17 cellular contexts compared by ENCODE assay signal in the genomic region with DNA sequence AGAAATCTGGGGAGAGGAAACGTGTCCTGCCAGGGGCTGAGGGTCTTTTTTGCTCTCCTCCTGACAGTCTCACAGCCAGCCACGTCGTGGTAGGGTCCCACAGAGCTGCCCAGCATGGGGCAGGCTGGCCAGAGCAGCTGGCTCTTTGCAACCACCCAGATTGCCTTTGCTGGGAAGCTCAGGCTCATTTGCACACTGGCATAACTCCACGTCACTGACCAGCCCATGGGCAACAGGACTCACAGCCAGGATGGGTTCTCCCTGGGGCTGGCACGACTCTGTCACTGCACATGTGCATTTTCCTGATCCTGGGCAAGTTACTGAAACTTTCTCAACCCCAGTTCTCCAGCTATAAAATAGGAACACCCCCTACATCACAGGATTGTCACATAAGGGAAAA.
"Had no signal": no experiment of that assay in that cellular context is flagged by ENCODE, and none has a peak within 500 bp of the region (broad histone marks: within the 10 kb centered on the region; RNA-seq: fewer than 3 reads in every experiment).

No MANE protein-coding gene starts in this region.

- DNase-seq: activated CD4-positive, alpha-beta T cell treated with anti-CD3 and anti-CD28 coated beads for 36 hours; activated CD8-positive, alpha-beta T cell treated with anti-CD3 and anti-CD28 coated beads, Interleukin-2, amount 10 ng/mL, durations not matched to agents 7 days and 5 days; activated naive CD4-positive, alpha-beta T cell treated with anti-CD3 and anti-CD28 coated beads for 36 hours; cortex of kidney; effector memory CD4-positive, alpha-beta T cell; kidney glomerular epithelial cell; stimulated activated CD4-positive, alpha-beta T cell treated with anti-CD3 and anti-CD28 coated beads, Interleukin-4, amount 100 ng/mL, for 4 hours; T1000; thyroid gland; uterus had no signal

- H3K27me3 ChIP-seq: ovary, thyroid gland, uterus had no signal

- H3K27ac ChIP-seq: epithelial cell of prostate, gastroesophageal sphincter, ovary, skin epidermis, thyroid gland, uterus, VCaP had no signal

- ATAC-seq: activated CD4-positive, alpha-beta T cell treated with anti-CD3 and anti-CD28 coated beads for 36 hours; activated CD8-positive, alpha-beta T cell treated with anti-CD3 and anti-CD28 coated beads, Interleukin-2, amount 10 ng/mL, durations not matched to agents 7 days and 5 days; activated T-helper 17 cell treated with anti-CD3 and anti-CD28 coated beads, Interleukin-2, amount 50 U/mL, for 72 hours; gastroesophageal sphincter had no signal

- H3K4me1 Mint-ChIP-seq: activated CD4-positive, alpha-beta T cell treated with anti-CD3 and anti-CD28 coated beads for 36 hours; activated T-helper 17 cell treated with anti-CD3 and anti-CD28 coated beads, Interleukin-2, amount 50 U/mL, for 72 hours had no signal

- H3K27ac Mint-ChIP-seq: activated CD4-positive, alpha-beta T cell treated with anti-CD3 and anti-CD28 coated beads for 36 hours; activated CD8-positive, alpha-beta T cell treated with anti-CD3 and anti-CD28 coated beads, Interleukin-2, amount 10 ng/mL, durations not matched to agents 7 days and 5 days; activated naive CD4-positive, alpha-beta T cell treated with anti-CD3 and anti-CD28 coated beads for 36 hours; activated T-helper 17 cell treated with anti-CD3 and anti-CD28 coated beads, Interleukin-2, amount 50 U/mL, for 72 hours had no signal

- H3K9me3 ChIP-seq: gastroesophageal sphincter, ovary, thyroid gland, uterus had no signal

- H3K4me1 ChIP-seq: gastroesophageal sphincter, uterus had no signal

- H3K36me3 ChIP-seq: gastroesophageal sphincter, ovary, thyroid gland, uterus had no signal

- H3K4me3 Mint-ChIP-seq: activated CD4-positive, alpha-beta T cell treated with anti-CD3 and anti-CD28 coated beads for 36 hours; activated CD8-positive, alpha-beta T cell treated with anti-CD3 and anti-CD28 coated beads, Interleukin-2, amount 10 ng/mL, durations not matched to agents 7 days and 5 days; activated naive CD4-positive, alpha-beta T cell treated with anti-CD3 and anti-CD28 coated beads for 36 hours; activated T-helper 17 cell treated with anti-CD3 and anti-CD28 coated beads, Interleukin-2, amount 50 U/mL, for 72 hours had no signal

- H3K4me3 ChIP-seq: gastroesophageal sphincter, lung, ovary, skin epidermis, thyroid gland, uterus had no signal
